8 cellular contexts compared by ENCODE assay signal in the genomic region with DNA sequence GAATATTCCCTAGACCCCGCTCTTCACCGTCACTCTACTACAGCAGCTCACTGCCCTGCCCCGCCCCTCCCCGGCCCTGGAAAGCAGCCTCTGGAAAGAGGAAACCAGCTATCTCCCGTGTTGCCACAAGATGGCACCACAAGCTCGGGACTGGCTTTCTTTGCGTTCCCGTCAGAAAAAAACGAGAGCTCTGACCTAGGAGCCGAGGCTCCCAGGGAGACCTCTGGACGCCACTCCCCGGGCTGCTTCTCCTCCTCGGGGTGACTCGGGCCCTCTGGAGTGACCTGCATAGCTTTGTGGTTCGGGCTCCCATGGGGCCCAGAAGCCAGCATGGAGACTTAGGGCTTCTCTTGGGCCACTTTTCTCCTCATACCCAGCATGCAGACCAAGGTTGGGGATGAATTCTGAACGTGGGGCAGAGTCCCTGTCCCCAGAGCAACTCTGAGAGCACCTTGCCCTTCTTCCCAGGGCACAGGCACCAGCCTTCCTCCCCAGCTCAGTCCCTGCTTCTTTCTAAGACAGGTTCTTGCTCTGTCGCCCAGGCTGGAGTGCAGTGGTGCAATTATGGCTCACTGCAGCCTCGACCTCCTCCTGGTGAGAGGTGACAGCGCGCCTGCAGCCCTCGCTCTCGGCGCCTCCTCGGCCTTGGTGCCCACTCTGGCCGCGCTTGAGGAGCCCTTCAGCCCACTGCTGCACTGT. TPM values are rescaled to one million over a fixed set of nuclear protein-coding genes. Genes with fewer than 3 reads are reported as not detected.
DNase-seq lines count a peak whose midpoint lies in the region; TF ChIP-seq lines count a peak whose summit lies in the region.

No MANE protein-coding gene starts in this region.

- CTCF ChIA-PET in RWPE1 (lab: Yijun Ruan, JAX) = interaction anchor here (0.5 to 2.5 kb wide), 25 partner anchors 9 to 713 kb away, joined by 3 to 26 read pairs (median 5); partner anchors contain the start of gene PML

- H3K9me3 ChIP-seq in neutrophil = no peaks in the 10 kb centered on the region
- no peaks in the 10 kb centered on the region for H3K9me3 ChIP-seq in subcutaneous abdominal adipose tissue (ENCODE audit: control insufficient read depth in 5 of 5, low read length in 5 of 5)

- no peaks in the 10 kb centered on the region for H3K36me3 Mint-ChIP-seq in activated T-helper 2 cell treated with anti-CD3 and anti-CD28 coated beads, Interferon-gamma antibody, Interleukin-2, Interleukin-4, amounts not matched to agents 10 μg/mL and 5 μg/mL and 100 μg/mL, durations not matched to agents 14 hours and 24 hours and 36 hours (ENCODE audit: low read depth)

- DNase-seq in EH (ENCODE audit: low read depth) (peak; percentile 85), RWPE1 (ENCODE audit: low spot score) (peak; percentile 85), fibroblast of villous mesenchyme (ENCODE audit: low read depth) (peak; percentile 83), cortex of kidney (lab: John Stamatoyannopoulos, UW) (no peak)
- peak; percentile 74 for DNase-seq in activated T-helper 2 cell treated with anti-CD3 and anti-CD28 coated beads, Interferon-gamma antibody, Interleukin-2, Interleukin-4, amounts not matched to agents 10 μg/mL and 5 μg/mL and 100 μg/mL, durations not matched to agents 14 hours and 24 hours and 36 hours (ENCODE audit: low spot score)

- H3K4me3 ChIP-seq in fibroblast of villous mesenchyme (ENCODE audit: low read depth, low read length) (peak overlapping the region; percentile 10), neutrophil (ENCODE audit: low read depth in 1 of 2, low read length in 1 of 2) (peak overlapping the region; percentile 32 to 49), subcutaneous abdominal adipose tissue (ENCODE audit: low read depth in 1 of 5, low read length in 5 of 5) (peak overlapping the region; percentile 44 to 63 (median 49))

- H3K4me1 Mint-ChIP-seq in activated T-helper 2 cell treated with anti-CD3 and anti-CD28 coated beads, Interferon-gamma antibody, Interleukin-2, Interleukin-4, amounts not matched to agents 10 μg/mL and 5 μg/mL and 100 μg/mL, durations not matched to agents 14 hours and 24 hours and 36 hours (ENCODE audit: low read depth) = peaks cover 34% of the 10 kb centered on the region

- H3K4me3 Mint-ChIP-seq in activated T-helper 2 cell treated with anti-CD3 and anti-CD28 coated beads, Interferon-gamma antibody, Interleukin-2, Interleukin-4, amounts not matched to agents 10 μg/mL and 5 μg/mL and 100 μg/mL, durations not matched to agents 14 hours and 24 hours and 36 hours (ENCODE audit: low read depth) = no peak overlapping the region

- peak overlapping the region in 3 of 5 donors; percentile 19 to 53 (median 53) for H3K9ac ChIP-seq in subcutaneous abdominal adipose tissue (ENCODE audit: low read length in 5 of 5)

- no peaks in the 10 kb centered on the region for H3K27me3 ChIP-seq in neutrophil
- H3K27me3 ChIP-seq in subcutaneous abdominal adipose tissue (ENCODE audit: control insufficient read depth in 5 of 5, insufficient read depth in 4 of 5, low read length in 5 of 5) = peaks cover 0 to 5% (median 0%) of the 10 kb centered on the region in 5 donors

- H3K36me3 ChIP-seq in neutrophil = no peaks in the 10 kb centered on the region
- no peaks in the 10 kb centered on the region for H3K36me3 ChIP-seq in subcutaneous abdominal adipose tissue (ENCODE audit: control insufficient read depth in 5 of 5, insufficient read depth in 5 of 5, low read length in 5 of 5)

- H3K27ac Mint-ChIP-seq in activated T-helper 2 cell treated with anti-CD3 and anti-CD28 coated beads, Interferon-gamma antibody, Interleukin-2, Interleukin-4, amounts not matched to agents 10 μg/mL and 5 μg/mL and 100 μg/mL, durations not matched to agents 14 hours and 24 hours and 36 hours = no peak overlapping the region

- TF ChIP-seq CTCF in LNCAP (IDR thresholded peaks at IDR 0.05) (peak; percentile 80), RWPE1 (conservative IDR thresholded peaks at IDR 0.05; ENCODE audit: low read depth) (peak; percentile 96), fibroblast of villous mesenchyme (IDR thresholded peaks at IDR 0.05; ENCODE audit: insufficient read depth, low read depth, low read length) (peak; percentile 96), neutrophil (IDR thresholded peaks at IDR 0.05) (peak; percentile 85)

- H3K4me1 ChIP-seq in neutrophil (ENCODE audit: control insufficient read depth in 1 of 2, insufficient read depth in 1 of 2, low read depth in 1 of 2, low read length in 1 of 2) (peaks cover 7 to 14% of the 10 kb centered on the region in 2 experiments), subcutaneous abdominal adipose tissue (ENCODE audit: control insufficient read depth in 5 of 5, insufficient read depth in 5 of 5, low read length in 5 of 5) (peaks cover 0 to 10% (median 9%) of the 10 kb centered on the region in 5 donors)

- POLR2A ChIA-PET in RWPE1 (lab: Yijun Ruan, JAX; ENCODE audit: low non-redundant PET) = interaction anchor here (0.7 to 1.0 kb wide), 2 partner anchors 61 to 65 kb away, joined by 3 read pairs; no protein-coding TSS in a partner anchor

- intact Hi-C loops in activated T-helper 2 cell treated with anti-CD3 and anti-CD28 coated beads, Interferon-gamma antibody, Interleukin-2, Interleukin-4, amounts not matched to agents 10 μg/mL and 5 μg/mL and 100 μg/mL, durations not matched to agents 14 hours and 24 hours and 36 hours (cut with micrococcal nuclease) = loop anchor here (2.0 to 5.0 kb wide), 2 partner anchors 24 to 154 kb away; no protein-coding TSS in a partner anchor

- peaks cover 6% of the 10 kb centered on the region for H3K27me3 Mint-ChIP-seq in activated T-helper 2 cell treated with anti-CD3 and anti-CD28 coated beads, Interferon-gamma antibody, Interleukin-2, Interleukin-4, amounts not matched to agents 10 μg/mL and 5 μg/mL and 100 μg/mL, durations not matched to agents 14 hours and 24 hours and 36 hours (ENCODE audit: low read depth)

- H3K27ac ChIP-seq in RWPE1 (no peak overlapping the region; the same call in 1 of the 2 replicates), neutrophil (no peak overlapping the region), subcutaneous abdominal adipose tissue (ENCODE audit: low read depth, low read length) (no peak overlapping the region)

- no peaks in the 10 kb centered on the region for H3K9me3 Mint-ChIP-seq in activated T-helper 2 cell treated with anti-CD3 and anti-CD28 coated beads, Interferon-gamma antibody, Interleukin-2, Interleukin-4, amounts not matched to agents 10 μg/mL and 5 μg/mL and 100 μg/mL, durations not matched to agents 14 hours and 24 hours and 36 hours

RNA-seq across cellular contexts. Expression of gene STOML1, which starts 19.0 kb away (rescaled TPM):
- total RNA-seq in activated T-helper 2 cell treated with anti-CD3 and anti-CD28 coated beads, Interferon-gamma antibody, Interleukin-2, Interleukin-4, amounts not matched to agents 10 μg/mL and 5 μg/mL and 100 μg/mL, durations not matched to agents 14 hours and 24 hours and 36 hours = 8.6 and 9.2 TPM in 2 replicates
- 17.1 and 19.0 TPM in 2 replicates for total RNA-seq in fibroblast of villous mesenchyme

RNA-seq across cellular contexts. Expression of gene PML, which starts 21.4 kb away (rescaled TPM):
- total RNA-seq in activated T-helper 2 cell treated with anti-CD3 and anti-CD28 coated beads, Interferon-gamma antibody, Interleukin-2, Interleukin-4, amounts not matched to agents 10 μg/mL and 5 μg/mL and 100 μg/mL, durations not matched to agents 14 hours and 24 hours and 36 hours = 64.5 and 70.2 TPM in 2 replicates
- total RNA-seq in fibroblast of villous mesenchyme = 49.6 and 56.1 TPM in 2 replicates

RNA-seq across cellular contexts. Expression of gene LOXL1, which starts 46.9 kb away (rescaled TPM):
- total RNA-seq in activated T-helper 2 cell treated with anti-CD3 and anti-CD28 coated beads, Interferon-gamma antibody, Interleukin-2, Interleukin-4, amounts not matched to agents 10 μg/mL and 5 μg/mL and 100 μg/mL, durations not matched to agents 14 hours and 24 hours and 36 hours = 0.84 and 0.99 TPM in 2 replicates
- total RNA-seq in fibroblast of villous mesenchyme = 73.8 and 99.9 TPM in 2 replicates

Comparison
In these comparisons a context has a peak if more than half of its experiments do, and no peak if none do; other contexts are left out.
1. RNA of gene LOXL1, which starts 46.9 kb away (total RNA-seq): 73.8 to 99.9 TPM in fibroblast of villous mesenchyme; 0.84 to 0.99 TPM in activated T-helper 2 cell treated with anti-CD3 and anti-CD28 coated beads, Interferon-gamma antibody, Interleukin-2, Interleukin-4, amounts not matched to agents 10 μg/mL and 5 μg/mL and 100 μg/mL, durations not matched to agents 14 hours and 24 hours and 36 hours; every median in the first group is over 10 times any median in the second.
2. Peak in every context shown above with its lines, with median percentiles within 50 percentile points of each other: CTCF ChIP-seq and H3K4me3 ChIP-seq.